In the genomic region with DNA sequence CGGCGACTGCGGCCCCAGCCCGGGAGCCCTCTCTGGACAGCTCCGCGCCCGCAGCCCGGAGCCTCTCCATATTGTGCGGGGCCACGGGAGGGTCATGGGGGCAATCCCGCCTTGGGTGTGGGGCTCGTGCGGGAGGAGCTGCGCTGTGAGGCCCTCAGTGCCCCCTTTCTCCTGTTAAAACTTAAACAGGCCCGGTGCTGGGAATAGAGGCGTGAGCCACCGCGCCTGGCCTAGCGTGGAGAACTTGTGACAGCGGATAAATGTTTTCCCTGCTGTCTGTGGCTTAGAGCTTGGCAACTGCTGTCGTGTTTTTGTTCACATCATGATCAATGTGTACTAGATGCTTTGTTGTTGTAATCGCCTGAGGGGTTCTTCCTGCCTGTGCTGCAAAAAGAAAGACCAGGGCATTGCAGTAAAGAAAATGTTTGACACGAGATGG, we compare ENCODE assay signal across 8 cellular contexts. TPM values are rescaled to one million over a fixed set of nuclear protein-coding genes. Genes with fewer than 3 reads are reported as not detected.
A peak's percentile ranks its signal among the peaks of the same experiment; 100 is the strongest.
DNase-seq lines count a peak whose midpoint lies in the region; ATAC-seq and TF ChIP-seq lines count a peak whose summit lies in the region.

No MANE protein-coding gene starts in this region.

- TF ChIP-seq CTCF in heart left ventricle (IDR thresholded peaks at IDR 0.05) (no peak), ovary (IDR thresholded peaks at IDR 0.05) (no peak)

- H3K4me3 Mint-ChIP-seq in activated naive CD8-positive, alpha-beta T cell treated with anti-CD3 and anti-CD28 coated beads for 36 hours, result peak overlapping the region; percentile 80

- no peaks in the 10 kb centered on the region for H3K27me3 ChIP-seq in heart left ventricle
- no peaks in the 10 kb centered on the region for H3K27me3 ChIP-seq in ovary

- H3K27ac ChIP-seq in heart left ventricle, result peak overlapping the region; percentile 88 to 99 (median 96)
- peak overlapping the region; percentile 75 to 92 for H3K27ac ChIP-seq in ovary

- peak; percentile 36 for ATAC-seq in HG03460 (IDR thresholded peaks at IDR 0.05; ENCODE audit: unreplicated experiment)
- peak in 3 of 4 donors; percentile 2 to 69 (median 68) for ATAC-seq in heart left ventricle
- no peak for ATAC-seq in GM21360 (IDR thresholded peaks at IDR 0.05; ENCODE audit: unreplicated experiment)

- intact Hi-C loops in heart left ventricle (cut with DNase I), result no loop called here
- intact Hi-C loops in ovary (cut with DNase I), result loop anchor here in 2 of 4 donors (2.0 to 10.0 kb wide), 2 partner anchors 76 to 80 kb away; a partner anchor contains a TSS

- H3K36me3 ChIP-seq in heart left ventricle, result peaks cover 0 to 22% (median 0%) of the 10 kb centered on the region in 9 donors
- H3K36me3 ChIP-seq in ovary, result no peaks in the 10 kb centered on the region

- 1 to 3% (median 2%) methylated on average over 21 to 23 of the region's 23 CpGs for WGBS in heart left ventricle, 4 donors
- WGBS in ovary, 3 donors, result 2 to 9% (median 3%) methylated on average over 9 to 23 of the region's 23 CpGs

- peak; percentile 34 for DNase-seq in activated naive CD8-positive, alpha-beta T cell treated with anti-CD3 and anti-CD28 coated beads for 36 hours
- DNase-seq in heart left ventricle (peak in 2 of 5 donors; percentile 30 to 33), ovary (peak in 2 of 5 donors; percentile 35 to 36), NCI-H446 treated with DMSO at 0.1 percent for 48 hours (lab: John Stamatoyannopoulos, UW) (no peak), NCI-H1048 (lab: John Stamatoyannopoulos, UW) (no peak)

- peak overlapping the region; percentile 64; the same call in 1 of the 2 replicates for H3K4me3 ChIP-seq in GM08714 (ENCODE audit: low read length)
- H3K4me3 ChIP-seq in heart left ventricle, result peak overlapping the region; percentile 69 to 96 (median 81)
- peak overlapping the region; percentile 86 for H3K4me3 ChIP-seq in ovary

- H3K9me3 ChIP-seq in heart left ventricle (peaks cover 0 to 36% (median 12%) of the 10 kb centered on the region in 12 donors), ovary (peaks cover 0 to 12% of the 10 kb centered on the region in 2 donors)

- peaks cover 7% of the 10 kb centered on the region for H3K9me3 Mint-ChIP-seq in activated naive CD8-positive, alpha-beta T cell treated with anti-CD3 and anti-CD28 coated beads for 36 hours

- TF ChIP-seq EP300 in ovary (IDR thresholded peaks at IDR 0.05), result no peak

- peaks cover 0 to 27% (median 14%) of the 10 kb centered on the region in 12 donors for H3K4me1 ChIP-seq in heart left ventricle
- peaks cover 9% of the 10 kb centered on the region for H3K4me1 ChIP-seq in ovary (ENCODE audit: insufficient read depth)

- H3K4me1 Mint-ChIP-seq in activated naive CD8-positive, alpha-beta T cell treated with anti-CD3 and anti-CD28 coated beads for 36 hours, result peaks cover 7% of the 10 kb centered on the region

- peaks cover 25% of the 10 kb centered on the region for H3K36me3 Mint-ChIP-seq in activated naive CD8-positive, alpha-beta T cell treated with anti-CD3 and anti-CD28 coated beads for 36 hours

- no peaks in the 10 kb centered on the region for H3K27me3 Mint-ChIP-seq in activated naive CD8-positive, alpha-beta T cell treated with anti-CD3 and anti-CD28 coated beads for 36 hours

- no peak for TF ChIP-seq POLR2A in heart left ventricle (IDR thresholded peaks at IDR 0.05)
- no peak for TF ChIP-seq POLR2A in ovary (IDR thresholded peaks at IDR 0.05)

- H3K27ac Mint-ChIP-seq in activated naive CD8-positive, alpha-beta T cell treated with anti-CD3 and anti-CD28 coated beads for 36 hours, result peak overlapping the region; percentile 72

RNA-seq across cellular contexts. Expression of a gene that starts 0.6 kb away (rescaled TPM):
- total RNA-seq in activated naive CD8-positive, alpha-beta T cell treated with anti-CD3 and anti-CD28 coated beads for 36 hours, result 1 to 10 TPM; 4.0 to 4.8 TPM
- 10 to 100 TPM in 7 of 9 donors, 1 to 10 TPM in 2; 7.5 to 24.3 (median 13.8) TPM for total RNA-seq in heart left ventricle
- polyA plus RNA-seq in heart left ventricle, result 1 to 10 TPM; 3.6 to 6.3 TPM
- 10 to 100 TPM; 14.5 to 39.1 (median 16.8) TPM for total RNA-seq in ovary
- polyA plus RNA-seq in ovary, result 10 to 100 TPM in 1 of 2 donors, 1 to 10 TPM in 1; 8.7 to 17.9 TPM

RNA-seq across cellular contexts. Expression of a gene that starts 12.4 kb away (rescaled TPM):
- total RNA-seq in activated naive CD8-positive, alpha-beta T cell treated with anti-CD3 and anti-CD28 coated beads for 36 hours, result 1 to 10 TPM; 1.1 TPM
- total RNA-seq in heart left ventricle (under 1 TPM in 4 of 9 donors, not detected in 5; 0.16 to 0.24 (median 0.22) TPM), ovary (under 1 TPM in 6 of 7 donors, not detected in 1; 0.17 to 0.62 (median 0.27) TPM)
- polyA plus RNA-seq in heart left ventricle (under 1 TPM; 0.11 to 0.23 TPM), ovary (under 1 TPM in 1 of 2 donors, not detected in 1; 0.08 TPM)

RNA-seq across cellular contexts. Expression of a gene that starts 29.6 kb away (rescaled TPM):
- 1 to 10 TPM; 2.2 to 2.3 TPM for total RNA-seq in activated naive CD8-positive, alpha-beta T cell treated with anti-CD3 and anti-CD28 coated beads for 36 hours
- 1 to 10 TPM; 2.2 to 5.5 (median 3.6) TPM for total RNA-seq in heart left ventricle
- 1 to 10 TPM; 3.5 to 6.6 TPM for polyA plus RNA-seq in heart left ventricle
- total RNA-seq in ovary, result 10 to 100 TPM in 2 of 7 donors, 1 to 10 TPM in 5; 4.1 to 17.4 (median 6.8) TPM
- 1 to 10 TPM; 4.5 to 4.6 TPM for polyA plus RNA-seq in ovary
